In genomic region chr4:139889194-139889762, GRCh38 we compare ENCODE assay signal across 18 cellular contexts.
A peak's percentile ranks its signal among the peaks of the same experiment; 100 is the strongest.
DNase-seq lines count a peak whose midpoint lies in the region; ATAC-seq and TF ChIP-seq lines count a peak whose summit lies in the region.
"Had no signal": no experiment of that assay in that cellular context is flagged by ENCODE, and none has a peak within 500 bp of the region (broad histone marks: within the 10 kb centered on the region; RNA-seq: fewer than 3 reads in every experiment).

No MANE protein-coding gene starts in this region.

- H3F3A ChIP-seq in GM23338 (replicated peaks; ENCODE audit: low read depth), result no peaks in the 10 kb centered on the region

- peaks cover 3% of the 10 kb centered on the region for H3K27me3 Mint-ChIP-seq in GM23338 (ENCODE audit: insufficient read depth, low read depth, poor library complexity)
- H3K27me3 Mint-ChIP-seq: brain; CD4-positive, alpha-beta memory T cell; stimulated activated naive B cell treated with anti-CD40 and anti-IgM and Interleukin-4, amounts not matched to agents 10 μg/mL and 1 μg/mL and 100 μg/mL, for 72 hours had no signal

- H3K4me1 Mint-ChIP-seq in stimulated activated effector memory CD8-positive, alpha-beta T cell treated with anti-CD3 and anti-CD28 coated beads, Interleukin-12 subunit alpha, Interleukin-12 subunit beta, amount 100 ng/mL, for 72 hours, result peaks cover 6% of the 10 kb centered on the region
- H3K4me1 Mint-ChIP-seq in GM23338, result peaks cover 17% of the 10 kb centered on the region
- H3K4me1 Mint-ChIP-seq: CD4-positive, alpha-beta memory T cell had no signal

- no peak overlapping the region for H2AFZ ChIP-seq in GM23338

- H3K4me1 ChIP-seq in GM23338 (ENCODE audit: insufficient read depth), result peaks cover 18% of the 10 kb centered on the region

- no peaks in the 10 kb centered on the region for H4K20me1 ChIP-seq in GM23338 (replicated peaks; ENCODE audit: insufficient read depth)

- H3K9me3 Mint-ChIP-seq in stimulated activated effector memory CD8-positive, alpha-beta T cell treated with anti-CD3 and anti-CD28 coated beads, Interleukin-12 subunit alpha, Interleukin-12 subunit beta, amount 100 ng/mL, for 72 hours, result no peaks in the 10 kb centered on the region
- no peaks in the 10 kb centered on the region for H3K9me3 Mint-ChIP-seq in GM23338
- H3K9me3 Mint-ChIP-seq: activated naive CD4-positive, alpha-beta T cell treated with anti-CD3 and anti-CD28 coated beads for 36 hours; stimulated activated naive B cell treated with anti-CD40 and anti-IgM and Interleukin-4, amounts not matched to agents 10 μg/mL and 1 μg/mL and 100 μg/mL, for 72 hours; WTC11 had no signal

- no peak overlapping the region for H3K4me2 ChIP-seq in GM23338
- H3K4me2 ChIP-seq: smooth muscle cell had no signal

- TF ChIP-seq CTCF in VCaP (conservative IDR thresholded peaks at IDR 0.05) (no peak), GM23338 (conservative IDR thresholded peaks at IDR 0.05; ENCODE audit: low read depth in 2 of 2) (no peak)

- H3K36me3 ChIP-seq in GM23338 (ENCODE audit: insufficient read depth) (no peaks in the 10 kb centered on the region), H7 (replicated peaks; ENCODE audit: control insufficient read depth, insufficient read depth, low read length) (no peaks in the 10 kb centered on the region)
- H3K36me3 ChIP-seq: left ventricle myocardium inferior had no signal

- ATAC-seq in stimulated activated effector memory CD8-positive, alpha-beta T cell treated with anti-CD3 and anti-CD28 coated beads, Interleukin-12 subunit alpha, Interleukin-12 subunit beta, amount 100 ng/mL, for 72 hours, result peak; percentile 68
- ATAC-seq in GM23338 (no peak), GM21390 (IDR thresholded peaks at IDR 0.05; ENCODE audit: unreplicated experiment) (no peak)
- ATAC-seq: WTC11 had no signal

- peak; percentile 17 for DNase-seq in activated CD4-positive, alpha-beta T cell treated with anti-CD3 and anti-CD28 coated beads for 48 hours
- no peak for DNase-seq in activated CD4-positive, alpha-beta T cell treated with anti-CD3 and anti-CD28 coated beads, Interleukin-2, amount 50 U/mL, for 48 hours
- DNase-seq in islet precursor cell (peak; percentile 95), GM23338 (ENCODE audit: low spot score) (no peak), H7 (no peak)
- no peak for DNase-seq in stimulated activated effector memory CD8-positive, alpha-beta T cell treated with anti-CD3 and anti-CD28 coated beads, Interleukin-12 subunit alpha, Interleukin-12 subunit beta, amount 100 ng/mL, for 72 hours (ENCODE audit: low spot score in 2 of 2)
- DNase-seq: ACHN; activated naive CD4-positive, alpha-beta T cell treated with anti-CD3 and anti-CD28 coated beads for 36 hours; CD4-positive, alpha-beta memory T cell; left ventricle myocardium inferior; NCI-H2081; stimulated activated naive B cell treated with anti-CD40 and anti-IgM and Interleukin-4, amounts not matched to agents 10 μg/mL and 1 μg/mL and 100 μg/mL, for 72 hours had no signal

- no peaks in the 10 kb centered on the region for H3K27me3 ChIP-seq in GM23338 (ENCODE audit: insufficient read depth)
- no peaks in the 10 kb centered on the region for H3K27me3 ChIP-seq in H7 (ENCODE audit: control insufficient read depth, insufficient read depth, low read length)
- H3K27me3 ChIP-seq: upper lobe of left lung had no signal

- H3K9me2 ChIP-seq in GM23338 (ENCODE audit: insufficient read depth), result peaks cover 10% of the 10 kb centered on the region

- H3K36me3 Mint-ChIP-seq in stimulated activated effector memory CD8-positive, alpha-beta T cell treated with anti-CD3 and anti-CD28 coated beads, Interleukin-12 subunit alpha, Interleukin-12 subunit beta, amount 100 ng/mL, for 72 hours, result no peaks in the 10 kb centered on the region
- H3K36me3 Mint-ChIP-seq in GM23338 (ENCODE audit: low read depth), result peaks cover 2% of the 10 kb centered on the region; the same call in 1 of the 3 replicates

- H3K4me3 Mint-ChIP-seq in stimulated activated effector memory CD8-positive, alpha-beta T cell treated with anti-CD3 and anti-CD28 coated beads, Interleukin-12 subunit alpha, Interleukin-12 subunit beta, amount 100 ng/mL, for 72 hours, result no peak overlapping the region
- no peak overlapping the region for H3K4me3 Mint-ChIP-seq in GM23338
- H3K4me3 Mint-ChIP-seq: activated naive CD4-positive, alpha-beta T cell treated with anti-CD3 and anti-CD28 coated beads for 36 hours; brain; CD4-positive, alpha-beta memory T cell; stimulated activated naive B cell treated with anti-CD40 and anti-IgM and Interleukin-4, amounts not matched to agents 10 μg/mL and 1 μg/mL and 100 μg/mL, for 72 hours; WTC11 had no signal

- H3K79me2 ChIP-seq in GM23338 (replicated peaks; ENCODE audit: insufficient read depth), result no peaks in the 10 kb centered on the region

- H3K27ac Mint-ChIP-seq in stimulated activated effector memory CD8-positive, alpha-beta T cell treated with anti-CD3 and anti-CD28 coated beads, Interleukin-12 subunit alpha, Interleukin-12 subunit beta, amount 100 ng/mL, for 72 hours, result no peak overlapping the region
- no peak overlapping the region for H3K27ac Mint-ChIP-seq in GM23338
- H3K27ac Mint-ChIP-seq: activated naive CD4-positive, alpha-beta T cell treated with anti-CD3 and anti-CD28 coated beads for 36 hours; CD4-positive, alpha-beta memory T cell; stimulated activated naive B cell treated with anti-CD40 and anti-IgM and Interleukin-4, amounts not matched to agents 10 μg/mL and 1 μg/mL and 100 μg/mL, for 72 hours; WTC11 had no signal

- H3K4me3 ChIP-seq in GM23338, result no peak overlapping the region
- H3K4me3 ChIP-seq in H7 (ENCODE audit: insufficient read depth, low read depth, low read length), result no peak overlapping the region
- H3K4me3 ChIP-seq: left ventricle myocardium inferior, smooth muscle cell, upper lobe of left lung had no signal

- H3K27ac ChIP-seq in VCaP (peak overlapping the region; percentile 96), GM23338 (ENCODE audit: low read depth) (no peak overlapping the region)
- H3K27ac ChIP-seq: left ventricle myocardium inferior had no signal

TF ChIP-seq in GM23338, 12 proteins besides CTCF, POLR2A, EP300 and RAD21:
- no peak for TF ChIP-seq ZNF114 (CRISPR knock-in tag; IDR thresholded peaks at IDR 0.05)
- no peak for TF ChIP-seq NANOG (IDR thresholded peaks at IDR 0.05; ENCODE audit: borderline replicate concordance)
- no peak for TF ChIP-seq EZH2phosphoT487 (IDR thresholded peaks at IDR 0.05; ENCODE audit: unreplicated experiment)
- no peak for TF ChIP-seq STAT1 (IDR thresholded peaks at IDR 0.05; ENCODE audit: unreplicated experiment)
- no peak for TF ChIP-seq JUNB (IDR thresholded peaks at IDR 0.05; ENCODE audit: unreplicated experiment)
TF ChIP-seq in GM23338: peak in this region for 0.

Comparison
In these comparisons a context has a peak if more than half of its experiments do, and no peak if none do; other contexts are left out.
1. DNase-seq: peak in activated CD4-positive, alpha-beta T cell treated with anti-CD3 and anti-CD28 coated beads for 48 hours (single experiment) and islet precursor cell (single experiment); none in activated CD4-positive, alpha-beta T cell treated with anti-CD3 and anti-CD28 coated beads, Interleukin-2, amount 50 U/mL, for 48 hours (0 of 2), stimulated activated effector memory CD8-positive, alpha-beta T cell treated with anti-CD3 and anti-CD28 coated beads, Interleukin-12 subunit alpha, Interleukin-12 subunit beta, amount 100 ng/mL, for 72 hours (0 of 2), GM23338 (single experiment) and H7 (single experiment).